In genomic region chr12:78402366-78403134, GRCh38 we compare ENCODE assay signal across 20 cellular contexts.
A peak's percentile ranks its signal among the peaks of the same experiment; 100 is the strongest.
DNase-seq lines count a peak whose midpoint lies in the region; ATAC-seq and TF ChIP-seq lines count a peak whose summit lies in the region.
"Had no signal": no experiment of that assay in that cellular context is flagged by ENCODE, and none has a peak within 500 bp of the region (broad histone marks: within the 10 kb centered on the region; RNA-seq: fewer than 3 reads in every experiment).

No MANE protein-coding gene starts in this region.

- no peaks in the 10 kb centered on the region for H3K36me3 Mint-ChIP-seq in MCF 10A (ENCODE audit: insufficient read depth, unreplicated experiment)
- H3K36me3 Mint-ChIP-seq in activated T-helper 17 cell treated with anti-CD3 and anti-CD28 coated beads, Interleukin-2, amount 50 U/mL, for 72 hours (ENCODE audit: low read depth), result no peaks in the 10 kb centered on the region
- H3K36me3 Mint-ChIP-seq: IgD-negative memory B cell; naive thymus-derived CD4-positive, alpha-beta T cell had no signal

- H3K27ac ChIP-seq in breast epithelium (no peak overlapping the region), OCI-LY7 (ENCODE audit: low read depth, low read length, poor library complexity, severe bottlenecking) (no peak overlapping the region), ectodermal cell (ENCODE audit: insufficient read depth, low read depth, low read length, poor library complexity, severe bottlenecking) (peak overlapping the region; percentile 32)
- H3K27ac ChIP-seq: hepatocyte, skin epidermis had no signal

- H3K79me2 ChIP-seq in OCI-LY7 (ENCODE audit: insufficient read depth, low read depth, low read length), result no peaks in the 10 kb centered on the region
- H3K79me2 ChIP-seq: hepatocyte had no signal

- CTCF ChIA-PET in MCF 10A (lab: Yijun Ruan, JAX) (interaction anchor here (0.9 to 1.6 kb wide), 3 partner anchors 9 to 19 kb away, joined by 3 read pairs; no protein-coding TSS in a partner anchor), OCI-LY7 (lab: Charles Lee; ENCODE audit: unreplicated experiment) (no interaction called here)

- no peaks in the 10 kb centered on the region for H3K9me2 ChIP-seq in OCI-LY7 (ENCODE audit: insufficient read depth, low read length)

- peaks cover 9% of the 10 kb centered on the region for H3K4me1 Mint-ChIP-seq in MCF 10A (ENCODE audit: insufficient read depth, unreplicated experiment)
- no peaks in the 10 kb centered on the region for H3K4me1 Mint-ChIP-seq in activated T-helper 17 cell treated with anti-CD3 and anti-CD28 coated beads, Interleukin-2, amount 50 U/mL, for 72 hours
- H3K4me1 Mint-ChIP-seq: central memory CD8-positive, alpha-beta T cell; naive thymus-derived CD4-positive, alpha-beta T cell had no signal

- H3K4me3 ChIP-seq in breast epithelium, result no peak overlapping the region
- no peak overlapping the region for H3K4me3 ChIP-seq in OCI-LY7 (ENCODE audit: low read depth, low read length, poor library complexity, severe bottlenecking)
- H3K4me3 ChIP-seq in ectodermal cell (ENCODE audit: insufficient read depth, low read depth, low read length), result no peak overlapping the region
- H3K4me3 ChIP-seq: hepatocyte, skin epidermis had no signal

- H3K9me3 Mint-ChIP-seq in MCF 10A (ENCODE audit: unreplicated experiment), result no peaks in the 10 kb centered on the region
- peaks cover 17% of the 10 kb centered on the region for H3K9me3 Mint-ChIP-seq in activated T-helper 17 cell treated with anti-CD3 and anti-CD28 coated beads, Interleukin-2, amount 50 U/mL, for 72 hours
- H3K9me3 Mint-ChIP-seq: IgD-negative memory B cell had no signal

- no peak overlapping the region for H3K4me3 Mint-ChIP-seq in MCF 10A (ENCODE audit: unreplicated experiment)
- H3K4me3 Mint-ChIP-seq in activated T-helper 17 cell treated with anti-CD3 and anti-CD28 coated beads, Interleukin-2, amount 50 U/mL, for 72 hours, result no peak overlapping the region
- H3K4me3 Mint-ChIP-seq: activated T-cell treated with anti-CD3 and anti-CD28 coated beads, Interleukin-2, amount 50 U/mL, for 72 hours; central memory CD8-positive, alpha-beta T cell; IgD-negative memory B cell; naive thymus-derived CD4-positive, alpha-beta T cell had no signal

- TF ChIP-seq CTCF in MCF 10A (IDR thresholded peaks at IDR 0.05; ENCODE audit: unreplicated experiment) (no peak), breast epithelium (IDR thresholded peaks at IDR 0.05) (no peak), OCI-LY7 (conservative IDR thresholded peaks at IDR 0.05; ENCODE audit: low read length) (no peak)

- no peaks in the 10 kb centered on the region for H3K4me1 ChIP-seq in breast epithelium
- H3K4me1 ChIP-seq in OCI-LY7 (ENCODE audit: insufficient read depth, low read length, poor library complexity, severe bottlenecking), result peaks cover 24% of the 10 kb centered on the region
- peaks cover 5% of the 10 kb centered on the region for H3K4me1 ChIP-seq in ectodermal cell (ENCODE audit: control insufficient read depth, insufficient read depth, low read length)

- DNase-seq in MCF 10A (ENCODE audit: unreplicated experiment) (no peak), breast epithelium (ENCODE audit: low spot score in 2 of 2) (no peak), OCI-LY7 (ENCODE audit: low spot score) (no peak), mesenteric fat pad (ENCODE audit: low spot score) (no peak)
- DNase-seq: activated CD4-positive, CD25-positive, alpha-beta regulatory T cell; activated T-cell treated with anti-CD3 and anti-CD28 coated beads, Interleukin-2, amount 50 U/mL, for 72 hours; H7; kidney; naive thymus-derived CD4-positive, alpha-beta T cell; Right ventricle myocardium superior; stimulated activated CD4-positive, alpha-beta T cell treated with anti-CD3 and anti-CD28 coated beads, Interleukin-4, amount 100 ng/mL, for 1 hour; T-helper 2 cell had no signal

- no peaks in the 10 kb centered on the region for H4K20me1 ChIP-seq in OCI-LY7 (ENCODE audit: insufficient read depth, low read length)

- no peaks in the 10 kb centered on the region for H3K9me3 ChIP-seq in breast epithelium
- H3K9me3 ChIP-seq in OCI-LY7 (ENCODE audit: low read length), result no peaks in the 10 kb centered on the region
- H3K9me3 ChIP-seq in ectodermal cell (ENCODE audit: control insufficient read depth, low read length), result no peaks in the 10 kb centered on the region

- peak overlapping the region; percentile 27; the same call in 1 of the 2 replicates for H2AFZ ChIP-seq in OCI-LY7 (ENCODE audit: low read length)
- H2AFZ ChIP-seq: hepatocyte had no signal

- H3K27ac Mint-ChIP-seq in MCF 10A (ENCODE audit: low read depth, unreplicated experiment), result peak overlapping the region; percentile 30
- H3K27ac Mint-ChIP-seq in activated T-helper 17 cell treated with anti-CD3 and anti-CD28 coated beads, Interleukin-2, amount 50 U/mL, for 72 hours, result no peak overlapping the region
- H3K27ac Mint-ChIP-seq: activated T-cell treated with anti-CD3 and anti-CD28 coated beads, Interleukin-2, amount 50 U/mL, for 72 hours; IgD-negative memory B cell; naive thymus-derived CD4-positive, alpha-beta T cell had no signal

- no peak overlapping the region for H3K4me2 ChIP-seq in OCI-LY7 (ENCODE audit: low read length)
- H3K4me2 ChIP-seq: hepatocyte had no signal

- intact Hi-C loops in MCF 10A (cut with micrococcal nuclease), result no loop called here
- intact Hi-C loops in breast epithelium (cut with DNase I; ENCODE audit: low total_unique reads), result no loop called here
- intact Hi-C loops in OCI-LY7 (cut with micrococcal nuclease; ENCODE audit: unreplicated experiment), result no loop called here

- BruUV-seq in MCF 10A (replicated peaks; lab: Mats Ljungman, UMichigan) (no TSS peak), OCI-LY7 (replicated peaks; lab: Mats Ljungman, UMichigan) (no TSS peak)

- H3K36me3 ChIP-seq in breast epithelium, result no peaks in the 10 kb centered on the region
- H3K36me3 ChIP-seq in OCI-LY7 (ENCODE audit: insufficient read depth, low read length), result no peaks in the 10 kb centered on the region
- H3K36me3 ChIP-seq in ectodermal cell (ENCODE audit: control insufficient read depth, insufficient read depth, low read length), result no peaks in the 10 kb centered on the region

- no peak for TF ChIP-seq POLR2A in breast epithelium (IDR thresholded peaks at IDR 0.05)
- TF ChIP-seq POLR2A in GM18505 (IDR thresholded peaks at IDR 0.05; ENCODE audit: borderline replicate concordance, extremely low read depth, insufficient read depth, insufficient read length), result no peak

- no peak for ATAC-seq in HG02763 (IDR thresholded peaks at IDR 0.05; ENCODE audit: unreplicated experiment)
- no peak for ATAC-seq in GM18505 (IDR thresholded peaks at IDR 0.05; ENCODE audit: unreplicated experiment)
- no peak for ATAC-seq in activated T-helper 17 cell treated with anti-CD3 and anti-CD28 coated beads, Interleukin-2, amount 50 U/mL, for 72 hours (replicated peaks)
- ATAC-seq: activated T-cell treated with anti-CD3 and anti-CD28 coated beads, Interleukin-2, amount 50 U/mL, for 72 hours; naive thymus-derived CD4-positive, alpha-beta T cell had no signal

- no peaks in the 10 kb centered on the region for H3K27me3 ChIP-seq in breast epithelium
- H3K27me3 ChIP-seq in ectodermal cell (ENCODE audit: control insufficient read depth, insufficient read depth, low read length, poor library complexity, severe bottlenecking), result no peaks in the 10 kb centered on the region
- H3K27me3 ChIP-seq: hepatocyte had no signal

- H3K27me3 Mint-ChIP-seq in MCF 10A (ENCODE audit: insufficient read depth, unreplicated experiment), result no peaks in the 10 kb centered on the region
- no peaks in the 10 kb centered on the region for H3K27me3 Mint-ChIP-seq in activated T-helper 17 cell treated with anti-CD3 and anti-CD28 coated beads, Interleukin-2, amount 50 U/mL, for 72 hours
- H3K27me3 Mint-ChIP-seq: central memory CD8-positive, alpha-beta T cell; IgD-negative memory B cell; naive thymus-derived CD4-positive, alpha-beta T cell had no signal

- 84 to 90% methylated on average over 5 of the region's 5 CpGs for WGBS in ectodermal cell, 2 experiments

- POLR2A ChIA-PET in MCF 10A (lab: Yijun Ruan, JAX) (no interaction called here), OCI-LY7 (lab: Charles Lee) (interaction anchor here (0.9 to 1.4 kb wide), 2 partner anchors 10 kb away, joined by 3 to 5 read pairs; no protein-coding TSS in a partner anchor)
